In the genomic region with DNA sequence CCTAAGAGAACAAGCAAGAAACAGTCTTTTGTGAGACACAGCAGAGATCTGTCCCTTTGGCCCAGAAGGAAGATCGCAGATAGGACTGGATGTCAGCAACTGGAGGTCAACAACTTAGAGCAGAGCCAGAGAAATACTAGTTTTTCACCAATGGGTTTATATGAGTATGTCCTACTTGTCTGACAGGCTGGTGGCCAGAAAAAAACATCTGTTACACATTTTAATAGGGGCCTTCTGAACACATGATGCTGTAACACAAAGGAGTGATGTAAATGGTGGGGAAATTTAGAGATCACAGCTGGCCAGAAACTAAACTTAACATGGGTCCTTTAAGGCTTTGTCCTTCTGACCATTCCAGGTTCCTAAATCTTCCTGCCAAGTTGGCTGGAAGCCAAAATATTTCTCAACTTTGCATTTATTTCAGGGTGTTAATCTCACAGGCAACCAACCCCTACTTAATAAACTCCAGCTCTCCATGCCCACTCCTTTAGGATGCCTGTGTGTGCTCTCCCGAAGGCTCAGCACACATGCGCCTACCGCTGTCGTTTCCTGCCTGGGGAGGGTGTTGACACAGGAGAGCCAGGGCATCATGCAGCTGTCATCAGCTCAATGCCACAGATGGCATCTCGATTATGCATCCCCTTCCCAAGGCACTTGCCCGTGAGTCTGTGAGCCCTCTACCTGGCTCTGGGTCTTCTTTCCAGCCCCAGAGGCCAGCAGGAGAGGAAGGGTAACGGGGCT, we compare ENCODE assay signal across 10 cellular contexts.
A peak's percentile ranks its signal among the peaks of the same experiment; 100 is the strongest.
DNase-seq lines count a peak whose midpoint lies in the region; TF ChIP-seq lines count a peak whose summit lies in the region.
"Had no signal": no experiment of that assay in that cellular context is flagged by ENCODE, and none has a peak within 500 bp of the region (broad histone marks: within the 10 kb centered on the region; RNA-seq: fewer than 3 reads in every experiment).

No MANE protein-coding gene starts in this region.

- POLR2A ChIA-PET in activated CD4-positive, alpha-beta T cell treated with anti-CD3 and anti-CD28 coated beads, Interleukin-2, amount 10 ng/mL, durations not matched to agents 7 days and 5 days (lab: Charles Lee), result no interaction called here

- intact Hi-C loops in colonic mucosa (cut with DNase I) (no loop called here), vagina (cut with DNase I) (loop anchor here (5.0 kb wide), 2 partner anchors 1072 to 1217 kb away; no protein-coding TSS in a partner anchor)

- H3K27ac ChIP-seq in colonic mucosa, result peak overlapping the region; percentile 32
- peak overlapping the region; percentile 70 for H3K27ac ChIP-seq in vagina
- H3K27ac ChIP-seq in Karpas-422 (ENCODE audit: low read length), result no peak overlapping the region

- no peaks in the 10 kb centered on the region for H3K36me3 ChIP-seq in colonic mucosa
- H3K36me3 ChIP-seq in vagina, result no peaks in the 10 kb centered on the region
- H3K36me3 ChIP-seq in Karpas-422 (ENCODE audit: insufficient read depth, low read length), result no peaks in the 10 kb centered on the region
- no peaks in the 10 kb centered on the region for H3K36me3 ChIP-seq in MG63

- CTCF ChIA-PET in activated CD4-positive, alpha-beta T cell treated with anti-CD3 and anti-CD28 coated beads, Interleukin-2, amount 10 ng/mL, durations not matched to agents 7 days and 5 days (lab: Charles Lee), result no interaction called here

- no peak overlapping the region for H3K4me2 ChIP-seq in Karpas-422 (ENCODE audit: low read depth, low read length, poor library complexity, severe bottlenecking)

- H3K9ac ChIP-seq in colonic mucosa (ENCODE audit: low read depth in 2 of 2, low read length in 2 of 2), result no peak overlapping the region
- no peak overlapping the region for H3K9ac ChIP-seq in Karpas-422 (ENCODE audit: low read length)

- H3K4me1 ChIP-seq in colonic mucosa (no peaks in the 10 kb centered on the region), vagina (peaks cover 22% of the 10 kb centered on the region), Karpas-422 (ENCODE audit: low read length) (peaks cover 25% of the 10 kb centered on the region)

- H3K9me2 ChIP-seq in Karpas-422 (replicated peaks; ENCODE audit: insufficient read depth, low read length), result no peaks in the 10 kb centered on the region

- no peaks in the 10 kb centered on the region for H3K27me3 Mint-ChIP-seq in activated CD4-positive, alpha-beta T cell treated with anti-CD3 and anti-CD28 coated beads, Interleukin-2, amount 10 ng/mL, durations not matched to agents 7 days and 5 days

- no peaks in the 10 kb centered on the region for H3K79me2 ChIP-seq in Karpas-422 (ENCODE audit: low read length)

- H3K36me3 Mint-ChIP-seq in activated CD4-positive, alpha-beta T cell treated with anti-CD3 and anti-CD28 coated beads, Interleukin-2, amount 10 ng/mL, durations not matched to agents 7 days and 5 days (ENCODE audit: low read depth), result no peaks in the 10 kb centered on the region

- H3K27ac Mint-ChIP-seq in activated CD4-positive, alpha-beta T cell treated with anti-CD3 and anti-CD28 coated beads, Interleukin-2, amount 10 ng/mL, durations not matched to agents 7 days and 5 days, result no peak overlapping the region

- no peak for TF ChIP-seq POLR2A in vagina (IDR thresholded peaks at IDR 0.05)

- H2AFZ ChIP-seq in Karpas-422 (ENCODE audit: low read length), result no peak overlapping the region

- H3K4me1 Mint-ChIP-seq in activated CD4-positive, alpha-beta T cell treated with anti-CD3 and anti-CD28 coated beads, Interleukin-2, amount 10 ng/mL, durations not matched to agents 7 days and 5 days, result no peaks in the 10 kb centered on the region

- DNase-seq in NCI-H82 (lab: John Stamatoyannopoulos, UW) (peak; percentile 46), NCI-H82 treated with DMSO at 0.1 percent for 48 hours (lab: John Stamatoyannopoulos, UW; ENCODE audit: unreplicated experiment) (no peak), colonic mucosa (peak; percentile 24), lung microvascular endothelial cell (ENCODE audit: low read depth in 2 of 2) (peak; percentile 16 to 38), vagina (ENCODE audit: extremely low spot score in 2 of 2) (peak in 1 of 2 donors; percentile 95), Karpas-422 (no peak), MG63 (no peak)
- no peak for DNase-seq in activated CD4-positive, alpha-beta T cell treated with anti-CD3 and anti-CD28 coated beads, Interleukin-2, amount 10 ng/mL, durations not matched to agents 7 days and 5 days
- DNase-seq: activated gamma-delta T cell treated with Interleukin-2 at 50 U/mL for 16 hours, AML-193 had no signal

- H3K27me3 ChIP-seq in colonic mucosa, result peaks cover 5% of the 10 kb centered on the region
- no peaks in the 10 kb centered on the region for H3K27me3 ChIP-seq in vagina
- peaks cover 7% of the 10 kb centered on the region; the same call in 1 of the 2 replicates for H3K27me3 ChIP-seq in Karpas-422 (ENCODE audit: low read length)
- H3K27me3 ChIP-seq in MG63, result no peaks in the 10 kb centered on the region

- H3K9me3 ChIP-seq in colonic mucosa, result no peaks in the 10 kb centered on the region
- H3K9me3 ChIP-seq in vagina, result no peaks in the 10 kb centered on the region
- peaks cover 8% of the 10 kb centered on the region for H3K9me3 ChIP-seq in Karpas-422 (ENCODE audit: low read length)
- H3K9me3 ChIP-seq in MG63, result peaks cover 8% of the 10 kb centered on the region

- no peaks in the 10 kb centered on the region for H4K20me1 ChIP-seq in Karpas-422 (ENCODE audit: insufficient read depth, low read depth, low read length)

- H3K4me3 Mint-ChIP-seq in activated CD4-positive, alpha-beta T cell treated with anti-CD3 and anti-CD28 coated beads, Interleukin-2, amount 10 ng/mL, durations not matched to agents 7 days and 5 days, result no peak overlapping the region

- H3K9me3 Mint-ChIP-seq in activated CD4-positive, alpha-beta T cell treated with anti-CD3 and anti-CD28 coated beads, Interleukin-2, amount 10 ng/mL, durations not matched to agents 7 days and 5 days, result peaks cover 5% of the 10 kb centered on the region

- H3K4me3 ChIP-seq in colonic mucosa (no peak overlapping the region), vagina (peak overlapping the region in 1 of 2 donors; percentile 18), Karpas-422 (ENCODE audit: low read length) (no peak overlapping the region), MG63 (no peak overlapping the region)

- TF ChIP-seq CTCF in colonic mucosa (IDR thresholded peaks at IDR 0.05), result no peak
- TF ChIP-seq CTCF in vagina (IDR thresholded peaks at IDR 0.05), result no peak

Comparison
In these comparisons a context has a peak if more than half of its experiments do, and no peak if none do; other contexts are left out.
1. DNase-seq: peak in NCI-H82 (single experiment), colonic mucosa (single experiment) and lung microvascular endothelial cell (2 of 2); none in NCI-H82 treated with DMSO at 0.1 percent for 48 hours (single experiment), Karpas-422 (single experiment), MG63 (single experiment) and activated CD4-positive, alpha-beta T cell treated with anti-CD3 and anti-CD28 coated beads, Interleukin-2, amount 10 ng/mL, durations not matched to agents 7 days and 5 days (single experiment).